8 cellular contexts compared by ENCODE assay signal in genomic region chr16:31874354-31875111, GRCh38. TPM values are rescaled to one million over a fixed set of nuclear protein-coding genes. Genes with fewer than 3 reads are reported as not detected.
DNase-seq lines count a peak whose midpoint lies in the region; ATAC-seq and TF ChIP-seq lines count a peak whose summit lies in the region.

No MANE protein-coding gene starts in this region.

- peaks cover 13% of the 10 kb centered on the region for H3K27me3 Mint-ChIP-seq in type B pancreatic cell

- peak overlapping the region; percentile 91 for H3K27ac ChIP-seq in SJSA1

- peaks cover 41% of the 10 kb centered on the region for H3K4me1 ChIP-seq in SJSA1 (replicated peaks)

- TF ChIP-seq CTCF in choroid plexus epithelial cell (conservative IDR thresholded peaks at IDR 0.05; ENCODE audit: low read depth, low read length) (no peak), type B pancreatic cell (conservative IDR thresholded peaks at IDR 0.05) (no peak)

- no peaks in the 10 kb centered on the region; the same call in 1 of the 2 replicates for H3K9me3 ChIP-seq in SJSA1 (replicated peaks)

- no peaks in the 10 kb centered on the region for H3K9me3 Mint-ChIP-seq in type B pancreatic cell

- peaks cover 25% of the 10 kb centered on the region for H3K4me1 Mint-ChIP-seq in type B pancreatic cell (ENCODE audit: unreplicated experiment)

- peaks cover 18% of the 10 kb centered on the region for H3K36me3 Mint-ChIP-seq in type B pancreatic cell

- peak overlapping the region; percentile 86 for H3K4me3 Mint-ChIP-seq in type B pancreatic cell

- peak overlapping the region; percentile 86 for H3K27ac Mint-ChIP-seq in type B pancreatic cell

- peak overlapping the region; percentile 89 for H3K4me3 ChIP-seq in SJSA1
- H3K4me3 ChIP-seq in choroid plexus epithelial cell (ENCODE audit: low read depth, low read length) = peak overlapping the region; percentile 96

- no peaks in the 10 kb centered on the region for H3K27me3 ChIP-seq in SJSA1 (replicated peaks)

- DNase-seq in D341Med (ENCODE audit: low spot score) (peak; percentile 48), SJSA1 (ENCODE audit: low read depth in 1 of 2, low spot score in 2 of 2) (peak in 1 of 2 experiments; percentile 36), choroid plexus epithelial cell (ENCODE audit: low read depth) (peak; percentile 59), lung microvascular endothelial cell (ENCODE audit: low read depth in 2 of 2) (peak; percentile 45 to 77), type B pancreatic cell (ENCODE audit: extremely low spot score, unreplicated experiment) (no peak), 8988T (no peak)

- ATAC-seq in GM19035 (IDR thresholded peaks at IDR 0.05; ENCODE audit: unreplicated experiment) (peak; percentile 44), HG03460 (IDR thresholded peaks at IDR 0.05; ENCODE audit: unreplicated experiment) (peak; percentile 38)

- peaks cover 41% of the 10 kb centered on the region for H3K36me3 ChIP-seq in SJSA1

RNA-seq across cellular contexts. Expression of gene ZNF267, which starts 0.9 kb away (rescaled TPM):
- 18.1 and 21.8 TPM in 2 replicates for total RNA-seq in SJSA1 (2014; rRNA removed; shearing (Covaris generic))
- total RNA-seq in lung microvascular endothelial cell (15.0 and 22.4 TPM in 2 replicates), type B pancreatic cell (ENCODE audit: low replicate concordance) (15.8 and 16.3 TPM in 2 replicates)

Comparison
In these comparisons a context has a peak if more than half of its experiments do, and no peak if none do; other contexts are left out.
1. DNase-seq: peak in D341Med (single experiment), choroid plexus epithelial cell (single experiment) and lung microvascular endothelial cell (2 of 2); none in type B pancreatic cell (single experiment) and 8988T (single experiment).